Comparison of ENCODE assay signal across 22 cellular contexts in genomic region chr7:147023390-147023914, GRCh38.
"Had no signal": no experiment of that assay in that cellular context is flagged by ENCODE, and none has a peak within 500 bp of the region (broad histone marks: within the 10 kb centered on the region; RNA-seq: fewer than 3 reads in every experiment).

No MANE protein-coding gene starts in this region.

- H3K4me1 ChIP-seq: esophagus squamous epithelium, right lobe of liver, suprapubic skin, transverse colon, upper lobe of right lung, uterus had no signal

- H3K4me3 ChIP-seq: esophagus squamous epithelium, lung, pancreas, right lobe of liver, suprapubic skin, transverse colon, upper lobe of right lung, uterus had no signal

- H3K36me3 ChIP-seq: esophagus squamous epithelium, pancreas, right lobe of liver, suprapubic skin, transverse colon, upper lobe of right lung, uterus had no signal

- H3K27me3 ChIP-seq: esophagus squamous epithelium, pancreas, right lobe of liver, suprapubic skin, transverse colon, upper lobe of right lung, uterus had no signal

- H3K27ac ChIP-seq: esophagus squamous epithelium, pancreas, right lobe of liver, suprapubic skin, transverse colon, upper lobe of right lung, uterus had no signal

- ATAC-seq: effector memory CD8-positive, alpha-beta T cell; left ventricle myocardium superior; naive thymus-derived CD8-positive, alpha-beta T cell; pancreas; right lobe of liver; stimulated activated naive CD8-positive, alpha-beta T cell treated with anti-CD3 and anti-CD28 coated beads, Interleukin-15, amount 100 ng/mL, for 72 hours; upper lobe of right lung had no signal

- DNase-seq: cortex of kidney; effector memory CD8-positive, alpha-beta T cell; erythroblast; esophagus squamous epithelium; head of caudate nucleus; left ventricle myocardium superior; mesenchymal stem cell; naive thymus-derived CD8-positive, alpha-beta T cell; pancreas; right lobe of liver; small intestine; stimulated activated CD4-positive, alpha-beta T cell treated with anti-CD3 and anti-CD28 coated beads, Interleukin-12 subunit alpha, Interleukin-12 subunit beta, amount 100 ng/mL, for 4 hours; stimulated activated CD4-positive, alpha-beta T cell treated with anti-CD3 and anti-CD28 coated beads, Interleukin-1b, Interleukin-23, amount 100 ng/mL, for 48 hours; stimulated activated CD4-positive, alpha-beta T cell treated with anti-CD3 and anti-CD28 coated beads, Interleukin-4, amount 100 ng/mL, for 1 hour; stimulated activated CD8-positive, alpha-beta memory T cell treated with anti-CD3 and anti-CD28 coated beads, Interleukin-4, amount 100 ng/mL, for 48 hours; stimulated activated naive CD4-positive, alpha-beta T cell; stimulated activated naive CD8-positive, alpha-beta T cell treated with anti-CD3 and anti-CD28 coated beads, Interleukin-15, amount 100 ng/mL, for 72 hours; transverse colon; upper lobe of right lung; uterus had no signal

- H3K9me3 ChIP-seq: esophagus squamous epithelium, pancreas, right lobe of liver, suprapubic skin, upper lobe of right lung, uterus had no signal
